Comparison of ENCODE assay signal across 10 cellular contexts in genomic region chr1:119987689-119988088, GRCh38.
A peak's percentile ranks its signal among the peaks of the same experiment; 100 is the strongest.
DNase-seq lines count a peak whose midpoint lies in the region; ATAC-seq and TF ChIP-seq lines count a peak whose summit lies in the region.
"Had no signal": no experiment of that assay in that cellular context is flagged by ENCODE, and none has a peak within 500 bp of the region (broad histone marks: within the 10 kb centered on the region; RNA-seq: fewer than 3 reads in every experiment).

No MANE protein-coding gene starts in this region.

- H3K4me2 ChIP-seq in Karpas-422 (ENCODE audit: low read depth, low read length, poor library complexity, severe bottlenecking) = no peak overlapping the region
- peak overlapping the region; percentile 15 for H3K4me2 ChIP-seq in mammary epithelial cell (ENCODE audit: insufficient read depth, low read depth, low read length)

- no peaks in the 10 kb centered on the region for H3K4me1 ChIP-seq in Karpas-422 (ENCODE audit: low read length)
- H3K4me1 ChIP-seq in mammary epithelial cell (ENCODE audit: insufficient read depth, low read length) = peaks cover 21% of the 10 kb centered on the region
- no peaks in the 10 kb centered on the region for H3K4me1 ChIP-seq in Peyer's patch

- intact Hi-C loops in activated CD4-positive, alpha-beta T cell treated with anti-CD3 and anti-CD28 coated beads for 36 hours (cut with DNase I, micrococcal nuclease) = no loop called here
- intact Hi-C loops in mammary epithelial cell (cut with micrococcal nuclease) = no loop called here

- H3K9ac ChIP-seq in Karpas-422 (ENCODE audit: low read length) (no peak overlapping the region), mammary epithelial cell (ENCODE audit: insufficient read depth, low read length) (peak overlapping the region; percentile 22)

- H3K9me3 ChIP-seq in Karpas-422 (ENCODE audit: low read length) = no peaks in the 10 kb centered on the region
- H3K9me3 ChIP-seq in mammary epithelial cell (replicated peaks; ENCODE audit: insufficient read depth, low read length) = no peaks in the 10 kb centered on the region
- H3K9me3 ChIP-seq in Peyer's patch = no peaks in the 10 kb centered on the region

- H3K4me3 Mint-ChIP-seq in activated CD4-positive, alpha-beta T cell treated with anti-CD3 and anti-CD28 coated beads for 36 hours = peak overlapping the region; percentile 2
- H3K4me3 Mint-ChIP-seq in stimulated activated naive CD8-positive, alpha-beta T cell treated with anti-CD3 and anti-CD28 coated beads, Interleukin-15, amount 100 ng/mL, for 72 hours = peak overlapping the region; percentile 60 to 66

- H3K27me3 Mint-ChIP-seq in activated CD4-positive, alpha-beta T cell treated with anti-CD3 and anti-CD28 coated beads for 36 hours = no peaks in the 10 kb centered on the region
- no peaks in the 10 kb centered on the region for H3K27me3 Mint-ChIP-seq in stimulated activated naive CD8-positive, alpha-beta T cell treated with anti-CD3 and anti-CD28 coated beads, Interleukin-15, amount 100 ng/mL, for 72 hours
- H3K27me3 Mint-ChIP-seq: IgD-negative memory B cell had no signal

- peak overlapping the region; percentile 81 for H3K27ac Mint-ChIP-seq in activated CD4-positive, alpha-beta T cell treated with anti-CD3 and anti-CD28 coated beads for 36 hours
- H3K27ac Mint-ChIP-seq in stimulated activated naive CD8-positive, alpha-beta T cell treated with anti-CD3 and anti-CD28 coated beads, Interleukin-15, amount 100 ng/mL, for 72 hours = peak overlapping the region; percentile 73 to 83

- CTCF ChIA-PET in activated CD4-positive, alpha-beta T cell treated with anti-CD3 and anti-CD28 coated beads for 36 hours (lab: Charles Lee) = interaction anchor here (1.0 to 2.7 kb wide), 3 partner anchors 17 to 39 kb away, joined by 3 to 7 read pairs (median 6); no protein-coding TSS in a partner anchor
- CTCF ChIA-PET in mammary epithelial cell (lab: Charles Lee; ENCODE audit: low non-redundant PET) = no interaction called here

- TF ChIP-seq POLR2A in Peyer's patch (IDR thresholded peaks at IDR 0.05) = no peak

- H3K27ac ChIP-seq in Karpas-422 (ENCODE audit: low read length) = no peak overlapping the region
- peak overlapping the region; percentile 29 for H3K27ac ChIP-seq in mammary epithelial cell (ENCODE audit: insufficient read depth, low read depth, low read length)
- H3K27ac ChIP-seq in Peyer's patch = peak overlapping the region in 1 of 4 donors; percentile 5
- H3K27ac ChIP-seq: cardiac muscle cell had no signal

- H4K20me1 ChIP-seq in Karpas-422 (ENCODE audit: insufficient read depth, low read depth, low read length) (no peaks in the 10 kb centered on the region; the same call in 1 of the 2 replicates), mammary epithelial cell (ENCODE audit: insufficient read depth, low read length) (no peaks in the 10 kb centered on the region)

- TF ChIP-seq CTCF in mammary epithelial cell (conservative IDR thresholded peaks at IDR 0.05 in 1 of 2, IDR thresholded peaks at IDR 0.05 in 1 of 2; ENCODE audit: extremely low read depth in 1 of 2, insufficient read depth in 1 of 2, low read depth in 1 of 2, low read length in 2 of 2) (no peak), Peyer's patch (IDR thresholded peaks at IDR 0.05) (no peak)

- H3K4me3 ChIP-seq in Karpas-422 (ENCODE audit: low read length) (no peak overlapping the region), mammary epithelial cell (replicated peaks in 1 of 3; ENCODE audit: insufficient read depth in 1 of 3, low read depth in 2 of 3, low read length in 3 of 3) (no peak overlapping the region), Peyer's patch (no peak overlapping the region)
- H3K4me3 ChIP-seq: cardiac muscle cell had no signal

- no peaks in the 10 kb centered on the region for H3K36me3 ChIP-seq in Karpas-422 (ENCODE audit: insufficient read depth, low read length)
- H3K36me3 ChIP-seq in mammary epithelial cell (ENCODE audit: insufficient read depth, low read length) = peaks cover 7% of the 10 kb centered on the region
- H3K36me3 ChIP-seq in Peyer's patch = no peaks in the 10 kb centered on the region

- peaks cover 26% of the 10 kb centered on the region for H3K36me3 Mint-ChIP-seq in activated CD4-positive, alpha-beta T cell treated with anti-CD3 and anti-CD28 coated beads for 36 hours (ENCODE audit: low read depth)

- H3K79me2 ChIP-seq in Karpas-422 (ENCODE audit: low read length) (no peaks in the 10 kb centered on the region), mammary epithelial cell (ENCODE audit: insufficient read depth, low read length) (peaks cover 48% of the 10 kb centered on the region)

- dilution Hi-C loops in mammary epithelial cell (cut with HindIII; ENCODE audit: low sequenced_read_pairs) = no loop called here

- DNase-seq in activated CD4-positive, alpha-beta T cell treated with anti-CD3 and anti-CD28 coated beads for 36 hours = no peak
- DNase-seq in activated CD4-positive, alpha-beta T cell treated with anti-CD3 and anti-CD28 coated beads, Interleukin-2, amount 50 U/mL, for 1 hour = no peak
- DNase-seq in Karpas-422 = peak; percentile 31
- DNase-seq in mammary epithelial cell = no peak
- no peak for DNase-seq in stimulated activated naive CD8-positive, alpha-beta T cell treated with anti-CD3 and anti-CD28 coated beads, Interleukin-15, amount 100 ng/mL, for 72 hours
- DNase-seq in G401 (ENCODE audit: low spot score) = no peak
- no peak for DNase-seq in Peyer's patch
- DNase-seq in NCI-H1417 treated with DMSO at 0.1 percent for 48 hours (lab: John Stamatoyannopoulos, UW) = no peak

- in situ Hi-C loops in mammary epithelial cell (cut with MboI; ENCODE audit: low sequenced_read_pairs in 2 of 2) (no loop called here), G401 (cut with HindIII; ENCODE audit: low sequenced_read_pairs) (no loop called here)

- BruUV-seq in mammary epithelial cell (replicated peaks; lab: Mats Ljungman, UMichigan) = no TSS peak

- no peaks in the 10 kb centered on the region for H3K9me2 ChIP-seq in Karpas-422 (replicated peaks; ENCODE audit: insufficient read depth, low read length)

- ATAC-seq in activated CD4-positive, alpha-beta T cell treated with anti-CD3 and anti-CD28 coated beads for 36 hours = peak; percentile 59
- peak; percentile 79 for ATAC-seq in stimulated activated naive CD8-positive, alpha-beta T cell treated with anti-CD3 and anti-CD28 coated beads, Interleukin-15, amount 100 ng/mL, for 72 hours

- peaks cover 26% of the 10 kb centered on the region for H3K4me1 Mint-ChIP-seq in activated CD4-positive, alpha-beta T cell treated with anti-CD3 and anti-CD28 coated beads for 36 hours
- H3K4me1 Mint-ChIP-seq in stimulated activated naive CD8-positive, alpha-beta T cell treated with anti-CD3 and anti-CD28 coated beads, Interleukin-15, amount 100 ng/mL, for 72 hours = peaks cover 46% of the 10 kb centered on the region

- H2AFZ ChIP-seq in Karpas-422 (ENCODE audit: low read length) (no peak overlapping the region), mammary epithelial cell (ENCODE audit: low read depth, low read length) (no peak overlapping the region)

- H3K27me3 ChIP-seq in Karpas-422 (ENCODE audit: low read length) (no peaks in the 10 kb centered on the region), mammary epithelial cell (ENCODE audit: insufficient read depth, low read length) (no peaks in the 10 kb centered on the region), Peyer's patch (no peaks in the 10 kb centered on the region)
- H3K27me3 ChIP-seq: cardiac muscle cell had no signal

- 100% methylated on average over 1 of the region's 1 CpG for WGBS in mammary epithelial cell (ENCODE audit: low coverage, missing lambda C conversion rate)

- POLR2A ChIA-PET in activated CD4-positive, alpha-beta T cell treated with anti-CD3 and anti-CD28 coated beads for 36 hours (lab: Charles Lee) = no interaction called here

- H3K9me3 Mint-ChIP-seq in activated CD4-positive, alpha-beta T cell treated with anti-CD3 and anti-CD28 coated beads for 36 hours (ENCODE audit: low read depth) = no peaks in the 10 kb centered on the region
- no peaks in the 10 kb centered on the region for H3K9me3 Mint-ChIP-seq in stimulated activated naive CD8-positive, alpha-beta T cell treated with anti-CD3 and anti-CD28 coated beads, Interleukin-15, amount 100 ng/mL, for 72 hours
- H3K9me3 Mint-ChIP-seq: IgD-negative memory B cell had no signal
